16 cellular contexts compared by ENCODE assay signal in genomic region chr3:176861137-176861536, GRCh38.
DNase-seq lines count a peak whose midpoint lies in the region; ATAC-seq, FAIRE-seq and TF ChIP-seq lines count a peak whose summit lies in the region.
"Had no signal": no experiment of that assay in that cellular context is flagged by ENCODE, and none has a peak within 500 bp of the region (broad histone marks: within the 10 kb centered on the region; RNA-seq: fewer than 3 reads in every experiment).

No MANE protein-coding gene starts in this region.

- no peak for TF ChIP-seq POLR2A in heart left ventricle (IDR thresholded peaks at IDR 0.05)

- DNase-seq in Right ventricle myocardium inferior (ENCODE audit: missing footprints) (peak; percentile 11), heart left ventricle (no peak), bronchial epithelial cell (ENCODE audit: low read depth) (peak; percentile 36), iris pigment epithelial cell (ENCODE audit: low read depth) (peak; percentile 6), retina (no peak), NCI-H1436 treated with DMSO at 0.1 percent for 48 hours (lab: John Stamatoyannopoulos, UW) (no peak)
- DNase-seq: 8988T; CD4-positive, alpha-beta memory T cell; DMS153; DMS79; GF-D8; GM23248 had no signal

- intact Hi-C loops in Right ventricle myocardium inferior (cut with DNase I), result no loop called here
- intact Hi-C loops in heart left ventricle (cut with DNase I), result no loop called here

- H3K36me3 ChIP-seq in heart left ventricle, result no peaks in the 10 kb centered on the region
- no peaks in the 10 kb centered on the region for H3K36me3 ChIP-seq in bronchial epithelial cell (ENCODE audit: control insufficient read depth, insufficient read depth, low read length)
- H3K36me3 ChIP-seq: BLaER1, HAP-1 had no signal

- H3K27ac ChIP-seq in heart left ventricle, result no peak overlapping the region
- H3K27ac ChIP-seq: BLaER1, GM23248 had no signal

- WGBS in heart left ventricle, 4 donors, result 83 to 96% (median 91%) methylated on average over 4 of the region's 4 CpGs

- no peaks in the 10 kb centered on the region for H3K4me1 ChIP-seq in heart left ventricle
- H3K4me1 ChIP-seq: BLaER1, HAP-1 had no signal

- no peak for FAIRE-seq in bronchial epithelial cell (lab: Jason Lieb, UNC)
- FAIRE-seq: GM19239 had no signal

- H3K9me3 ChIP-seq in heart left ventricle, result peaks cover 0 to 3% (median 0%) of the 10 kb centered on the region in 12 donors
- H3K9me3 ChIP-seq: HAP-1 had no signal

- H3K4me3 ChIP-seq in heart left ventricle (no peak overlapping the region), bronchial epithelial cell (ENCODE audit: low read depth, low read length) (no peak overlapping the region)
- H3K4me3 ChIP-seq: BLaER1, GM23248, HAP-1 had no signal

- ATAC-seq in Right ventricle myocardium inferior (no peak), heart left ventricle (no peak), GM18909 (IDR thresholded peaks at IDR 0.05; ENCODE audit: poor library complexity, unreplicated experiment) (no peak)

- H3K27me3 ChIP-seq in heart left ventricle (no peaks in the 10 kb centered on the region), bronchial epithelial cell (ENCODE audit: control insufficient read depth, insufficient read depth, low read length) (no peaks in the 10 kb centered on the region)
- H3K27me3 ChIP-seq: BLaER1 had no signal

- TF ChIP-seq CTCF in heart left ventricle (IDR thresholded peaks at IDR 0.05) (no peak), bronchial epithelial cell (IDR thresholded peaks at IDR 0.05; ENCODE audit: insufficient read depth, low read length, severe bottlenecking) (no peak)

Comparison
In these comparisons a context has a peak if more than half of its experiments do, and no peak if none do; other contexts are left out.
1. DNase-seq: peak in Right ventricle myocardium inferior (single experiment), bronchial epithelial cell (single experiment) and iris pigment epithelial cell (single experiment); none in heart left ventricle (0 of 5), retina (single experiment) and NCI-H1436 treated with DMSO at 0.1 percent for 48 hours (single experiment).